Comparison of ENCODE assay signal across 1 cellular context in the genomic region with DNA sequence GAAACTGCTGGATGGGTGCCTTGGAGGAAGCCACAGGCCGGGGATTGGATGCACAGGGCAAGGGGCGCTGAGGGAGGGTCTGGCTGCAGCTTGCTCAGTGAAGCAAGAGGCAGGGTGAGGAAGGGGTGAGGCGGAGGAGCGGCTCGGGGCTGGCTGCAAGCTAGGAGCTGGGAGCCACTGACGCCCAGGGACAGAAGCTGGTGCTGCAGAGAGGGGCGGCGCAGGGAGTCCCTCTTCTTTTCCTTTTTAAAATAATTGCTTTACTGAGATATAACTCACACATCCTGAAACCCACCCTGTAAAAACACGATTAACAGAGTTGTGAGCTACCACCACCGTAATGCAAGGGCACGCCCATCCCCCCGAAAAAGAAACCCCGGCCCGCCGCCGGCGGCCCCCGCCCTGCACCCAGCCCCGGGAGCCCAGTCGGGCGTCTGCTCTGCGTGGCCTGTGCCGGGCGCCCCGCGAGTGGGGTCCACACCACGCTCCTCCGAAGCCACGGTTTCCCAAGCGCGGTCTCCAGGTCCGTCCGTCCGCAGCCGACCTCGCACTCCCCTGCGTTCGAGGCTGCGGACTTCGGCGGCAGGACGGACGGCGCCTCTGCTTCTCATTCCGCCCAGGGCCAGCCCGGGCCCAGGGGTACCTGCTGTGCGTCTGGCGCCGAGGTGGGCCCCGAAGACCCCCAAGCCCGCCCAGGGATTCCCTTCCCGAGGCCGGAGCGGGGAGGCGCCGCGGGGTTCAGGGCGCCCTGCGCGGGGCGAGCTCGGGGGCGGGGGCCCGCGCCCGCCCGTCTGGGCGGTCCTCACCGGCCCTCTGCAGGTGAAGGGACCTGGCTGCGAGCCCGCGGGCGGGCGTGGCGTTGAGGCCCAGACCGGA.
TF ChIP-seq lines count a peak whose summit lies in the region.

No MANE protein-coding gene starts in this region.

TF ChIP-seq in HepG2, 621 proteins besides CTCF, POLR2A, EP300 and RAD21 (continued from another document and continues in another):
- TF ChIP-seq ZNF142 (CRISPR knock-in tag; IDR thresholded peaks at IDR 0.05) (no peak), ZNF790 (CRISPR knock-in tag; IDR thresholded peaks at IDR 0.05; ENCODE audit: borderline replicate concordance) (no peak), ZFY (CRISPR knock-in tag; IDR thresholded peaks at IDR 0.05) (no peak), ZNF670 (CRISPR knock-in tag; IDR thresholded peaks at IDR 0.05; ENCODE audit: borderline replicate concordance) (no peak; the same call in 1 of the 2 replicates), CENPT (CRISPR knock-in tag; IDR thresholded peaks at IDR 0.05; ENCODE audit: low read depth) (0 out of 2 replicates have a peak, but pooled peaks have one; percentile 28), HDAC6 (IDR thresholded peaks at IDR 0.05; ENCODE audit: low read depth, low read length) (no peak), ZBTB37 (CRISPR knock-in tag; IDR thresholded peaks at IDR 0.05) (no peak), MED13 (CRISPR knock-in tag; IDR thresholded peaks at IDR 0.05) (no peak), GABPA (IDR thresholded peaks at IDR 0.05; ENCODE audit: low read depth, low read length) (no peak), GABPA (CRISPR knock-in tag; IDR thresholded peaks at IDR 0.05; ENCODE audit: low read depth) (no peak), ZIK1 (CRISPR knock-in tag; IDR thresholded peaks at IDR 0.05; ENCODE audit: borderline replicate concordance, low read depth) (peak; percentile 61; the same call in 1 of the 2 replicates), ZEB1 (IDR thresholded peaks at IDR 0.05; ENCODE audit: insufficient replicate concordance, low read depth) (no peak), TBP (CRISPR knock-in tag; IDR thresholded peaks at IDR 0.05) (no peak), ZGPAT (CRISPR knock-in tag; IDR thresholded peaks at IDR 0.05) (no peak), MZF1 (CRISPR knock-in tag; IDR thresholded peaks at IDR 0.05; ENCODE audit: borderline replicate concordance) (no peak), SALL2 (CRISPR knock-in tag; IDR thresholded peaks at IDR 0.05) (no peak), ZNF615 (CRISPR knock-in tag; IDR thresholded peaks at IDR 0.05; ENCODE audit: borderline replicate concordance) (no peak), MTA1 (CRISPR knock-in tag; IDR thresholded peaks at IDR 0.05; ENCODE audit: borderline replicate concordance) (peak; percentile 45; the same call in 1 of the 2 replicates), NCOR1 (IDR thresholded peaks at IDR 0.05; ENCODE audit: borderline replicate concordance, low read length) (no peak)
- TF ChIP-seq, protein P1, sequence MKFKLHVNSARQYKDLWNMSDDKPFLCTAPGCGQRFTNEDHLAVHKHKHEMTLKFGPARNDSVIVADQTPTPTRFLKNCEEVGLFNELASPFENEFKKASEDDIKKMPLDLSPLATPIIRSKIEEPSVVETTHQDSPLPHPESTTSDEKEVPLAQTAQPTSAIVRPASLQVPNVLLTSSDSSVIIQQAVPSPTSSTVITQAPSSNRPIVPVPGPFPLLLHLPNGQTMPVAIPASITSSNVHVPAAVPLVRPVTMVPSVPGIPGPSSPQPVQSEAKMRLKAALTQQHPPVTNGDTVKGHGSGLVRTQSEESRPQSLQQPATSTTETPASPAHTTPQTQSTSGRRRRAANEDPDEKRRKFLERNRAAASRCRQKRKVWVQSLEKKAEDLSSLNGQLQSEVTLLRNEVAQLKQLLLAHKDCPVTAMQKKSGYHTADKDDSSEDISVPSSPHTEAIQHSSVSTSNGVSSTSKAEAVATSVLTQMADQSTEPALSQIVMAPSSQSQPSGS (CRISPR knock-in tag; IDR thresholded peaks at IDR 0.05) = no peak
- TF ChIP-seq, protein P2, sequence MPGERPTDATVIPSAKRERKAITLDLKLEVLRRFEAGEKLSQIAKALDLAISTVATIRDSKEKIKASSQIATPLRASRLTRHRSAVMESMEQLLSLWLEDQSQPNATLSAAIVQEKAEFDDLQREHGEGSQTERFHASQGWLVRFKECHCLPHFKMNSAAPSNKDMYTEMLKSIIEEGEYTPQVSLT (CRISPR knock-in tag; IDR thresholded peaks at IDR 0.05; ENCODE audit: borderline replicate concordance, low read depth) = no peak
- TF ChIP-seq, protein P3, sequence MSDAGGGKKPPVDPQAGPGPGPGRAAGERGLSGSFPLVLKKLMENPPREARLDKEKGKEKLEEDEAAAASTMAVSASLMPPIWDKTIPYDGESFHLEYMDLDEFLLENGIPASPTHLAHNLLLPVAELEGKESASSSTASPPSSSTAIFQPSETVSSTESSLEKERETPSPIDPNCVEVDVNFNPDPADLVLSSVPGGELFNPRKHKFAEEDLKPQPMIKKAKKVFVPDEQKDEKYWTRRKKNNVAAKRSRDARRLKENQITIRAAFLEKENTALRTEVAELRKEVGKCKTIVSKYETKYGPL (CRISPR knock-in tag; IDR thresholded peaks at IDR 0.05) = no peak
- TF ChIP-seq, protein P4, sequence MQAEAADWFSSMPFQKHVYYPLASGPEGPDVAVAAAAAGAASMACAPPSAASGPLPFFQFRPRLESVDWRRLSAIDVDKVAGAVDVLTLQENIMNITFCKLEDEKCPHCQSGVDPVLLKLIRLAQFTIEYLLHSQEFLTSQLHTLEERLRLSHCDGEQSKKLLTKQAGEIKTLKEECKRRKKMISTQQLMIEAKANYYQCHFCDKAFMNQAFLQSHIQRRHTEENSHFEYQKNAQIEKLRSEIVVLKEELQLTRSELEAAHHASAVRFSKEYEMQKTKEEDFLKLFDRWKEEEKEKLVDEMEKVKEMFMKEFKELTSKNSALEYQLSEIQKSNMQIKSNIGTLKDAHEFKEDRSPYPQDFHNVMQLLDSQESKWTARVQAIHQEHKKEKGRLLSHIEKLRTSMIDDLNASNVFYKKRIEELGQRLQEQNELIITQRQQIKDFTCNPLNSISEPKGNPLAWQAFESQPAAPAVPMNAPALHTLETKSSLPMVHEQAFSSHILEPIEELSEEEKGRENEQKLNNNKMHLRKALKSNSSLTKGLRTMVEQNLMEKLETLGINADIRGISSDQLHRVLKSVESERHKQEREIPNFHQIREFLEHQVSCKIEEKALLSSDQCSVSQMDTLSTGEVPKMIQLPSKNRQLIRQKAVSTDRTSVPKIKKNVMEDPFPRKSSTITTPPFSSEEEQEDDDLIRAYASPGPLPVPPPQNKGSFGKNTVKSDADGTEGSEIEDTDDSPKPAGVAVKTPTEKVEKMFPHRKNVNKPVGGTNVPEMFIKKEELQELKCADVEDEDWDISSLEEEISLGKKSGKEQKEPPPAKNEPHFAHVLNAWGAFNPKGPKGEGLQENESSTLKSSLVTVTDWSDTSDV (CRISPR knock-in tag; IDR thresholded peaks at IDR 0.05) = 0 out of 2 replicates have a peak, but pooled peaks have one; percentile 65
- TF ChIP-seq, protein P5, sequence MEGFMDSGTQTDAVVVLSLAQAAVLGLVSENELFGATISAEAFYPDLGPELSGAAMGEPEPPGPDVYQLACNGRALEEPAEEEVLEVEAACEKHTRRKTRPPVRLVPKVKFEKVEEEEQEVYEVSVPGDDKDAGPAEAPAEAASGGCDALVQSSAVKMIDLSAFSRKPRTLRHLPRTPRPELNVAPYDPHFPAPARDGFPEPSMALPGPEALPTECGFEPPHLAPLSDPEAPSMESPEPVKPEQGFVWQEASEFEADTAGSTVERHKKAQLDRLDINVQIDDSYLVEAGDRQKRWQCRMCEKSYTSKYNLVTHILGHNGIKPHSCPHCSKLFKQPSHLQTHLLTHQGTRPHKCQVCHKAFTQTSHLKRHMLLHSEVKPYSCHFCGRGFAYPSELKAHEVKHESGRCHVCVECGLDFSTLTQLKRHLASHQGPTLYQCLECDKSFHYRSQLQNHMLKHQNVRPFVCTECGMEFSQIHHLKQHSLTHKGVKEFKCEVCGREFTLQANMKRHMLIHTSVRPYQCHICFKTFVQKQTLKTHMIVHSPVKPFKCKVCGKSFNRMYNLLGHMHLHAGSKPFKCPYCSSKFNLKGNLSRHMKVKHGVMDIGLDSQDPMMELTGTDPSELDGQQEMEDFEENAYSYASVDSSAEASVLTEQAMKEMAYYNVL (CRISPR knock-in tag; IDR thresholded peaks at IDR 0.05; ENCODE audit: borderline replicate concordance) = no peak
- TF ChIP-seq, protein P6, sequence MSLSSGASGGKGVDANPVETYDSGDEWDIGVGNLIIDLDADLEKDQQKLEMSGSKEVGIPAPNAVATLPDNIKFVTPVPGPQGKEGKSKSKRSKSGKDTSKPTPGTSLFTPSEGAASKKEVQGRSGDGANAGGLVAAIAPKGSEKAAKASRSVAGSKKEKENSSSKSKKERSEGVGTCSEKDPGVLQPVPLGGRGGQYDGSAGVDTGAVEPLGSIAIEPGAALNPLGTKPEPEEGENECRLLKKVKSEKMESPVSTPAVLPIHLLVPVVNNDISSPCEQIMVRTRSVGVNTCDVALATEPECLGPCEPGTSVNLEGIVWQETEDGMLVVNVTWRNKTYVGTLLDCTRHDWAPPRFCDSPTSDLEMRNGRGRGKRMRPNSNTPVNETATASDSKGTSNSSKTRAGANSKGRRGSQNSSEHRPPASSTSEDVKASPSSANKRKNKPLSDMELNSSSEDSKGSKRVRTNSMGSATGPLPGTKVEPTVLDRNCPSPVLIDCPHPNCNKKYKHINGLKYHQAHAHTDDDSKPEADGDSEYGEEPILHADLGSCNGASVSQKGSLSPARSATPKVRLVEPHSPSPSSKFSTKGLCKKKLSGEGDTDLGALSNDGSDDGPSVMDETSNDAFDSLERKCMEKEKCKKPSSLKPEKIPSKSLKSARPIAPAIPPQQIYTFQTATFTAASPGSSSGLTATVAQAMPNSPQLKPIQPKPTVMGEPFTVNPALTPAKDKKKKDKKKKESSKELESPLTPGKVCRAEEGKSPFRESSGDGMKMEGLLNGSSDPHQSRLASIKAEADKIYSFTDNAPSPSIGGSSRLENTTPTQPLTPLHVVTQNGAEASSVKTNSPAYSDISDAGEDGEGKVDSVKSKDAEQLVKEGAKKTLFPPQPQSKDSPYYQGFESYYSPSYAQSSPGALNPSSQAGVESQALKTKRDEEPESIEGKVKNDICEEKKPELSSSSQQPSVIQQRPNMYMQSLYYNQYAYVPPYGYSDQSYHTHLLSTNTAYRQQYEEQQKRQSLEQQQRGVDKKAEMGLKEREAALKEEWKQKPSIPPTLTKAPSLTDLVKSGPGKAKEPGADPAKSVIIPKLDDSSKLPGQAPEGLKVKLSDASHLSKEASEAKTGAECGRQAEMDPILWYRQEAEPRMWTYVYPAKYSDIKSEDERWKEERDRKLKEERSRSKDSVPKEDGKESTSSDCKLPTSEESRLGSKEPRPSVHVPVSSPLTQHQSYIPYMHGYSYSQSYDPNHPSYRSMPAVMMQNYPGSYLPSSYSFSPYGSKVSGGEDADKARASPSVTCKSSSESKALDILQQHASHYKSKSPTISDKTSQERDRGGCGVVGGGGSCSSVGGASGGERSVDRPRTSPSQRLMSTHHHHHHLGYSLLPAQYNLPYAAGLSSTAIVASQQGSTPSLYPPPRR (CRISPR knock-in tag; IDR thresholded peaks at IDR 0.05; ENCODE audit: borderline replicate concordance) = no peak
